ENCODE assay signal across 8 cellular contexts in the genomic region with DNA sequence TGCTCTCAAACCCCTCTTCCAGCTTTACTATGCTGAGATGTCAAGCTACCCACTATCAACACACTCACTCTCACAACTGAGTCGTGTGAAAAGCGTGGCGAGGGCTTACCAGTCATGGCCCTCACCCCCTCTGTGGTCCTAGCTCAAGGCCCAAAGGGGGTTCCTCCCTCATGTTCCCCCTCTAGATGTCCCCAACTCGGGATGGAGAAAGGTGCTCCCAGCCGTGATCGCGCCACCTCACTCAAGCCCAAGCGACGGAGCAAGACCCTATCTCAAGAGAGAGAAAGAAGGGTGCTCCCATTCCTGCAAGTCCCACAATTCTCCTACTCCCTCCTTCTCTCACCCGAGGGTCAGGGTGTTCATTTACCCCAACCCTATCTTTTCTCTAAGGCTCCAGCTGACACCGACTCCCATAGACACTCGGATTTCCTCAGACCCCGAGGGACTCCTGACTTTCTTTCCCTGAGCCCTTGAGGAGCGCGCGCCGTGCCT. TPM values are rescaled to one million over a fixed set of nuclear protein-coding genes. Genes with fewer than 3 reads are reported as not detected.
DNase-seq lines count a peak whose midpoint lies in the region; ATAC-seq, FAIRE-seq and TF ChIP-seq lines count a peak whose summit lies in the region.

No MANE protein-coding gene starts in this region.

- no peaks in the 10 kb centered on the region for H3K27me3 ChIP-seq in HUES48 (ENCODE audit: control insufficient read depth, insufficient read depth, low read length)
- no peaks in the 10 kb centered on the region for H3K27me3 ChIP-seq in body of pancreas
- H3K27me3 ChIP-seq in mesenchymal stem cell (ENCODE audit: control insufficient read depth in 1 of 2, insufficient read depth in 1 of 2, low read length in 2 of 2): no peaks in the 10 kb centered on the region
- no peaks in the 10 kb centered on the region for H3K27me3 ChIP-seq in uterus

- TF ChIP-seq POLR2A in A549 (IDR thresholded peaks at IDR 0.05; ENCODE audit: low read length): no peak
- no peak for TF ChIP-seq POLR2A in body of pancreas (IDR thresholded peaks at IDR 0.05)
- TF ChIP-seq POLR2A in uterus (IDR thresholded peaks at IDR 0.05): no peak

- CTCF ChIA-PET in A549 (lab: Yijun Ruan, JAX): interaction anchor here (0.7 to 1.4 kb wide), 2 partner anchors 19 to 20 kb away, joined by 3 to 4 read pairs; no protein-coding TSS in a partner anchor

- H3K9me3 ChIP-seq in A549: 0 out of 3 replicates have a peak, but pooled peaks cover 6% of the 10 kb centered on the region
- no peaks in the 10 kb centered on the region for H3K9me3 ChIP-seq in HUES48 (ENCODE audit: control insufficient read depth, insufficient read depth, low read length)
- H3K9me3 ChIP-seq in body of pancreas: no peaks in the 10 kb centered on the region
- peaks cover 3% of the 10 kb centered on the region for H3K9me3 ChIP-seq in mesenchymal stem cell (ENCODE audit: control insufficient read depth, low read length)
- H3K9me3 ChIP-seq in uterus: no peaks in the 10 kb centered on the region

- H3K23ac ChIP-seq in mesenchymal stem cell (ENCODE audit: low read length in 2 of 2): peak overlapping the region in 1 of 2 experiments; percentile 29

- ATAC-seq in A549: 0 out of 6 replicates have a peak, but pooled peaks of 1 of the 2 experiments have one; percentile 3
- peak; percentile 0 for ATAC-seq in body of pancreas

- H3K27ac ChIP-seq in A549 (peak overlapping the region; percentile 80 to 90), HUES48 (ENCODE audit: low read depth, low read length) (no peak overlapping the region), body of pancreas (peak overlapping the region; percentile 49 to 81 (median 68)), mesenchymal stem cell (ENCODE audit: low read length, poor library complexity, severe bottlenecking) (no peak overlapping the region), uterus (peak overlapping the region; percentile 64 to 70)

- H3K79me1 ChIP-seq in mesenchymal stem cell (replicated peaks; ENCODE audit: low read length, poor library complexity, severe bottlenecking): peaks cover 17% of the 10 kb centered on the region

- peak overlapping the region; percentile 76 for H4K8ac ChIP-seq in mesenchymal stem cell (ENCODE audit: low read length)

- peak overlapping the region; percentile 76 for H3K4me3 ChIP-seq in A549
- H3K4me3 ChIP-seq in HUES48 (ENCODE audit: low read depth, low read length): peak overlapping the region; percentile 93
- peak overlapping the region; percentile 82 to 93 for H3K4me3 ChIP-seq in body of pancreas
- H3K4me3 ChIP-seq in mesenchymal stem cell (ENCODE audit: insufficient read depth in 1 of 2, low read depth in 1 of 2, low read length in 2 of 2): peak overlapping the region; percentile 92 to 93
- peak overlapping the region; percentile 76 to 78 for H3K4me3 ChIP-seq in uterus

- DNase-seq in A549 (ENCODE audit: low read depth in 1 of 2, low spot score in 1 of 2) (peak in 1 of 2 experiments; percentile 48), body of pancreas (no peak), mesenchymal stem cell (no peak), uterus (no peak), NCI-H1930 (lab: John Stamatoyannopoulos, UW) (no peak), HT-29 (ENCODE audit: low spot score) (no peak)
- no peak for DNase-seq in stimulated activated CD4-positive, alpha-beta T cell treated with anti-CD3 and anti-CD28 coated beads, Interleukin-12 subunit alpha, Interleukin-12 subunit beta, amount 100 ng/mL, for 4 hours

- H3K4ac ChIP-seq in mesenchymal stem cell (ENCODE audit: low read depth in 1 of 2, low read length in 2 of 2): peak overlapping the region; percentile 39 to 64

- H4K91ac ChIP-seq in mesenchymal stem cell (ENCODE audit: low read length): no peak overlapping the region

- no peak overlapping the region for H2BK12ac ChIP-seq in mesenchymal stem cell (ENCODE audit: low read length in 2 of 2)

- H2BK15ac ChIP-seq in mesenchymal stem cell (ENCODE audit: low read depth, poor library complexity, severe bottlenecking): no peak overlapping the region

- TF ChIP-seq CTCF in A549 (IDR thresholded peaks at IDR 0.05) (no peak), body of pancreas (IDR thresholded peaks at IDR 0.05) (no peak), uterus (IDR thresholded peaks at IDR 0.05) (no peak)

- FAIRE-seq in A549 (lab: Jason Lieb, UNC): no peak

- H2AFZ ChIP-seq in mesenchymal stem cell (ENCODE audit: low read depth, low read length): peak overlapping the region; percentile 84

- peak overlapping the region; percentile 79 to 84 for H3K18ac ChIP-seq in mesenchymal stem cell (ENCODE audit: low read depth in 1 of 2, low read length in 2 of 2)

- H3K9ac ChIP-seq in HUES48 (ENCODE audit: low read depth, low read length) (peak overlapping the region; percentile 70), mesenchymal stem cell (ENCODE audit: low read length) (peak overlapping the region; percentile 92)

- H2BK120ac ChIP-seq in mesenchymal stem cell (ENCODE audit: low read depth, low read length): no peak overlapping the region

- H3K4me1 ChIP-seq in A549: peaks cover 15% of the 10 kb centered on the region
- peaks cover 8% of the 10 kb centered on the region; the same call in 1 of the 2 replicates for H3K4me1 ChIP-seq in HUES48 (ENCODE audit: control insufficient read depth, insufficient read depth, low read length)
- H3K4me1 ChIP-seq in body of pancreas: peaks cover 39% of the 10 kb centered on the region
- peaks cover 4% of the 10 kb centered on the region for H3K4me1 ChIP-seq in mesenchymal stem cell (ENCODE audit: control insufficient read depth, insufficient read depth, low read depth, low read length)
- H3K4me1 ChIP-seq in uterus: peaks cover 0 to 4% of the 10 kb centered on the region in 2 donors

- H3K36me3 ChIP-seq in HUES48 (ENCODE audit: control insufficient read depth, insufficient read depth, low read length) (peaks cover 18% of the 10 kb centered on the region), body of pancreas (replicated peaks in 1 of 2; ENCODE audit: insufficient read depth in 1 of 2, low read depth in 2 of 2) (no peaks in the 10 kb centered on the region), mesenchymal stem cell (ENCODE audit: control insufficient read depth in 1 of 2, insufficient read depth in 2 of 2, low read depth in 1 of 2, low read length in 2 of 2) (peaks cover 5 to 19% of the 10 kb centered on the region in 2 experiments), uterus (no peaks in the 10 kb centered on the region)

- no peak for TF ChIP-seq EP300 in A549 (IDR thresholded peaks at IDR 0.05)

- peak overlapping the region; percentile 85 for H3K4me2 ChIP-seq in A549
- H3K4me2 ChIP-seq in mesenchymal stem cell (ENCODE audit: low read length, poor library complexity, severe bottlenecking): peak overlapping the region; percentile 58

- intact Hi-C loops in body of pancreas (cut with DNase I) (no loop called here), uterus (cut with DNase I; ENCODE audit: low total_unique reads) (no loop called here)

- H2AK5ac ChIP-seq in mesenchymal stem cell (ENCODE audit: low read length, severe bottlenecking): no peak overlapping the region

- TF ChIP-seq RAD21 in A549 (conservative IDR thresholded peaks at IDR 0.05 in 1 of 2, IDR thresholded peaks at IDR 0.05 in 1 of 2): no peak

- no peak overlapping the region for H2BK5ac ChIP-seq in mesenchymal stem cell (ENCODE audit: low read depth, low read length, poor library complexity, severe bottlenecking)

- 13% methylated on average over 17 of the region's 17 CpGs for WGBS in A549 (ENCODE audit: missing lambda C conversion rate)
- 4 to 5% methylated on average over 17 of the region's 17 CpGs for WGBS in body of pancreas, 2 donors
- 8% methylated on average over 17 of the region's 17 CpGs for WGBS in mesenchymal stem cell

- H3K14ac ChIP-seq in mesenchymal stem cell (ENCODE audit: low read length in 2 of 2): peak overlapping the region in 1 of 2 experiments; percentile 26

- POLR2A ChIA-PET in A549 (lab: Yijun Ruan, JAX): interaction anchor here (0.6 kb wide), 1 partner anchor 34 kb away, joined by 11 read pairs; no protein-coding TSS in a partner anchor

TF ChIP-seq in A549, 52 proteins besides CTCF, POLR2A, EP300 and RAD21:
- TF ChIP-seq SMC3 (IDR thresholded peaks at IDR 0.05): no peak
TF ChIP-seq in A549: peak in this region for 0.

RNA-seq across cellular contexts. Expression of gene SLC38A9, which starts 0.5 kb away (rescaled TPM):
- polyA plus RNA-seq in A549 (2011; rRNA removed) (37.3 and 43.5 TPM in 2 replicates), A549 (2017; fragmentation: RNase III; extraction: RNeasy Plus Mini Kit Qiagen cat#74134 plus additional on column Dnase treatment) (20.0 to 25.5 TPM (median 22.8 TPM) in 3 replicates)
- 5.6 and 7.5 TPM in 2 replicates for polyA plus RNA-seq in A549 (2012; cell fraction: cytosol; rRNA removed)
- 8.2 and 9.8 TPM in 2 replicates for polyA plus RNA-seq in A549 (2012; cell fraction: nucleus; rRNA removed)
- polyA minus RNA-seq in A549 (2011; rRNA and poly(A)+ RNA removed): 22.0 and 28.7 TPM in 2 replicates
- total RNA-seq in body of pancreas (10 to 100 TPM; 33.5 to 43.8 TPM), uterus (100 to 1,000 TPM in 2 of 4 donors, 10 to 100 TPM in 2; 50.5 to 175 (median 86.7) TPM)
- polyA plus RNA-seq in mesenchymal stem cell (2013, experiment 1 of 2): 23.0 TPM
- polyA plus RNA-seq in mesenchymal stem cell (2013, experiment 2 of 2): 23.1 TPM
- total RNA-seq in HT-29 (2014; rRNA removed; shearing (Covaris generic)): 7.4 and 10.7 TPM in 2 replicates

RNA-seq across cellular contexts. Expression of gene DDX4, which starts 26.3 kb away (rescaled TPM):
- polyA plus RNA-seq in A549 (2011; rRNA removed) (0.09 TPM in 2 replicates), A549 (2017; fragmentation: RNase III; extraction: RNeasy Plus Mini Kit Qiagen cat#74134 plus additional on column Dnase treatment) (0.08 TPM in 1 of 3 replicates, not detected in the others)
- polyA plus RNA-seq in A549 (2012; cell fraction: cytosol; rRNA removed): not detected in 2 replicates
- 0.02 TPM in 1 of 2 replicates, not detected in the other for polyA plus RNA-seq in A549 (2012; cell fraction: nucleus; rRNA removed)
- not detected in 2 replicates for polyA minus RNA-seq in A549 (2011; rRNA and poly(A)+ RNA removed)
- total RNA-seq in body of pancreas (not detected), uterus (under 1 TPM in 1 of 4 donors, not detected in 3; 0.48 TPM)
- not detected for polyA plus RNA-seq in mesenchymal stem cell (2013, experiment 1 of 2)
- polyA plus RNA-seq in mesenchymal stem cell (2013, experiment 2 of 2): not detected
- not detected in 2 replicates for total RNA-seq in HT-29 (2014; rRNA removed; shearing (Covaris generic))

Comparison
In these comparisons a context has a peak if more than half of its experiments do, and no peak if none do; other contexts are left out.
1. H3K27ac ChIP-seq: peak in A549 (2 of 2), body of pancreas (4 of 4) and uterus (2 of 2); none in HUES48 (single experiment) and mesenchymal stem cell (single experiment).
2. Peak in every context shown above with its lines, with median percentiles within 50 percentile points of each other: H3K4me3 ChIP-seq.